Comparison of ENCODE assay signal across 9 cellular contexts in genomic region chr13:25719666-25720065, GRCh38.
"Had no signal": no experiment of that assay in that cellular context is flagged by ENCODE, and none has a peak within 500 bp of the region (broad histone marks: within the 10 kb centered on the region; RNA-seq: fewer than 3 reads in every experiment).

No MANE protein-coding gene starts in this region.

- DNase-seq: GM23248, GOT3, H7, H9, HCEC 1CT, HFFc6 had no signal

- H3K36me3 ChIP-seq: HAP-1 had no signal

- H3K27ac ChIP-seq: GM23248 had no signal

- ATAC-seq: GM23338, HCT116 had no signal

- H3K4me3 ChIP-seq: GM23248, GM23338, HAP-1 had no signal

- H3K9me3 ChIP-seq: HAP-1 had no signal

- H3K4me1 ChIP-seq: HAP-1 had no signal
